8 cellular contexts compared by ENCODE assay signal in the genomic region with DNA sequence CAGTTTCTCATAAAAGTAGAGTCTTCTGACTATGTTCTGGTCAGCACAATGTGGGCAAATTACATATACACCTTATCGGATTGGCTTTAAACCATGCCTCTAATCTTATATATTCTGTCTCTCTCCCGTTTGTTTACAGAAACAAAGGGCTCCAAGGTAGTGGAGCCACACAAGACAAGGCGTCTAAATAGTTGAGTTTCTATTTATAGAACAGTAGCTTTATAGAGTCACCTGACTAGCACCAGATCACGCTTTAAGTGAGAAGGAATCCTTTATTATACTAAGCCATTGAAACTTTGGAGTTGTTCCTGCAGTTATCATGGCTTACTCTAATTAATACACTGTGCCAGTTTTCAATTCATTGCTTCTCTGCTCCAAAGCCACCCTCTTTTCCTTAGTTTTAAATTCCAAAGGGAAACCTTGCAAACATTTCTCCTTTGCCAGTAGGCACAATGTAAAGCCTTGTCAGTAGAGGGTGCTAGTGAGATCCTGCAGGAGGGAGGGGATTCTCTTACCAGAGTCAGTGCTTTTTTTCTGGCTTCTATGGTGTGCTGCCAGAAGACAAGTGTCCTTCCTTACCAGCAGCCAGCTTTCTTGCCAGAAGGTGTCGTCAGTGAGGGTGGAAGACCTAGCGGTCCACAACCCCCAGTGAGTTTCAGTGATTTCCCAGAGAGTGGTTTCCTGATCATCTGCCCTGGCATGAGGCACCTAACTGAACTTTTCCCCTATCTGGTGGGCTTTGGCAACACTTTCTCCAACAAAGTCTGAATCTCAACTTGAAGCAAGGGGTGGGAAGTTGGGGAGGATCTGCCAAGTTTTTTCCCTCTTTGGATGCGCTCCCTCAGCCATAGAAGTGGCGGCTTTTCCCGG.
A peak's percentile ranks its signal among the peaks of the same experiment; 100 is the strongest.
DNase-seq lines count a peak whose midpoint lies in the region; ATAC-seq and TF ChIP-seq lines count a peak whose summit lies in the region.

No MANE protein-coding gene starts in this region.

- no peak overlapping the region for H3K9ac ChIP-seq in OCI-LY1 (ENCODE audit: low read length)
- no peak overlapping the region for H3K9ac ChIP-seq in liver (ENCODE audit: low read depth in 1 of 2, low read length in 2 of 2)

- peak; percentile 76 to 78 for TF ChIP-seq RAD21 in liver (IDR thresholded peaks at IDR 0.05)

- H3K4me2 ChIP-seq in OCI-LY1 (ENCODE audit: low read length) = no peak overlapping the region

- no peaks in the 10 kb centered on the region for H3K79me2 ChIP-seq in OCI-LY1 (ENCODE audit: insufficient read depth, low read length)

- TF ChIP-seq CTCF in OCI-LY1 (IDR thresholded peaks at IDR 0.05; ENCODE audit: low read length) (peak; percentile 87), ascending aorta (IDR thresholded peaks at IDR 0.05) (peak in 2 of 3 experiments; percentile 7 to 19), liver (IDR thresholded peaks at IDR 0.05; ENCODE audit: low read depth, low read length, missing input control) (peak; percentile 63)

- peak; percentile 31 for DNase-seq in NCI-H2196 (lab: John Stamatoyannopoulos, UW; ENCODE audit: unreplicated experiment)
- DNase-seq in NCI-H2196 treated with DMSO at 0.1 percent for 48 hours (lab: John Stamatoyannopoulos, UW; ENCODE audit: unreplicated experiment) = no peak
- DNase-seq in ascending aorta (ENCODE audit: low spot score in 2 of 2) = no peak
- DNase-seq in posterior cingulate gyrus = no peak

- H3K9me2 ChIP-seq in OCI-LY1 (ENCODE audit: low read depth, low read length) = no peaks in the 10 kb centered on the region

- no peaks in the 10 kb centered on the region for H4K20me1 ChIP-seq in OCI-LY1 (ENCODE audit: insufficient read depth, low read length)

- H3K27ac ChIP-seq in OCI-LY1 (ENCODE audit: low read depth, low read length, poor library complexity, severe bottlenecking) (no peak overlapping the region), ascending aorta (no peak overlapping the region), liver (ENCODE audit: low read depth in 1 of 2, low read length in 2 of 2) (peak overlapping the region in 1 of 2 donors; percentile 45)

- intact Hi-C loops in ascending aorta (cut with DNase I) (no loop called here), posterior cingulate gyrus (cut with DNase I) (no loop called here)

- H3K27me3 ChIP-seq in OCI-LY1 (ENCODE audit: insufficient read depth, low read length) (no peaks in the 10 kb centered on the region), ascending aorta (no peaks in the 10 kb centered on the region), liver (ENCODE audit: control insufficient read depth in 4 of 4, insufficient read depth in 4 of 4, low read length in 3 of 4) (no peaks in the 10 kb centered on the region)

- H3K9me3 ChIP-seq in OCI-LY1 (ENCODE audit: low read length) (no peaks in the 10 kb centered on the region), ascending aorta (no peaks in the 10 kb centered on the region), liver (ENCODE audit: control insufficient read depth in 4 of 4, low read length in 3 of 4) (no peaks in the 10 kb centered on the region)

- no peaks in the 10 kb centered on the region for H3F3A ChIP-seq in OCI-LY1 (ENCODE audit: insufficient read depth, low read length)

- WGBS in liver = 65% methylated on average over 9 of the region's 9 CpGs

- peak; percentile 81 for ATAC-seq in GM19372 (IDR thresholded peaks at IDR 0.05; ENCODE audit: low read depth, unreplicated experiment)
- ATAC-seq in HG03280 (IDR thresholded peaks at IDR 0.05; ENCODE audit: unreplicated experiment) = peak; percentile 86

- H3K4me1 ChIP-seq in OCI-LY1 (ENCODE audit: insufficient read depth, low read length, severe bottlenecking) = no peaks in the 10 kb centered on the region
- H3K4me1 ChIP-seq in ascending aorta = no peaks in the 10 kb centered on the region
- peaks cover 5 to 15% (median 11%) of the 10 kb centered on the region in 4 donors for H3K4me1 ChIP-seq in liver (ENCODE audit: control insufficient read depth in 4 of 4, insufficient read depth in 4 of 4, low read length in 3 of 4)

- H3K4me3 ChIP-seq in OCI-LY1 (ENCODE audit: low read depth, low read length, poor library complexity, severe bottlenecking) = no peak overlapping the region
- no peak overlapping the region for H3K4me3 ChIP-seq in ascending aorta
- peak overlapping the region in 2 of 3 donors; percentile 4 to 12 for H3K4me3 ChIP-seq in liver (ENCODE audit: low read depth in 1 of 3, low read length in 3 of 3)

- H3K36me3 ChIP-seq in OCI-LY1 (ENCODE audit: insufficient read depth, low read length) (no peaks in the 10 kb centered on the region), ascending aorta (no peaks in the 10 kb centered on the region), liver (ENCODE audit: control insufficient read depth in 4 of 4, insufficient read depth in 3 of 4, low read depth in 1 of 4, low read length in 3 of 4) (no peaks in the 10 kb centered on the region)

- H2AFZ ChIP-seq in OCI-LY1 (ENCODE audit: low read length) = no peak overlapping the region

TF ChIP-seq in liver, 16 proteins besides CTCF, POLR2A, EP300 and RAD21:
- TF ChIP-seq, protein P1, sequence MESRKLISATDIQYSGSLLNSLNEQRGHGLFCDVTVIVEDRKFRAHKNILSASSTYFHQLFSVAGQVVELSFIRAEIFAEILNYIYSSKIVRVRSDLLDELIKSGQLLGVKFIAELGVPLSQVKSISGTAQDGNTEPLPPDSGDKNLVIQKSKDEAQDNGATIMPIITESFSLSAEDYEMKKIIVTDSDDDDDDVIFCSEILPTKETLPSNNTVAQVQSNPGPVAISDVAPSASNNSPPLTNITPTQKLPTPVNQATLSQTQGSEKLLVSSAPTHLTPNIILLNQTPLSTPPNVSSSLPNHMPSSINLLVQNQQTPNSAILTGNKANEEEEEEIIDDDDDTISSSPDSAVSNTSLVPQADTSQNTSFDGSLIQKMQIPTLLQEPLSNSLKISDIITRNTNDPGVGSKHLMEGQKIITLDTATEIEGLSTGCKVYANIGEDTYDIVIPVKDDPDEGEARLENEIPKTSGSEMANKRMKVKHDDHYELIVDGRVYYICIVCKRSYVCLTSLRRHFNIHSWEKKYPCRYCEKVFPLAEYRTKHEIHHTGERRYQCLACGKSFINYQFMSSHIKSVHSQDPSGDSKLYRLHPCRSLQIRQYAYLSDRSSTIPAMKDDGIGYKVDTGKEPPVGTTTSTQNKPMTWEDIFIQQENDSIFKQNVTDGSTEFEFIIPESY (IDR thresholded peaks at IDR 0.05) = no peak
- TF ChIP-seq HNF4A (conservative IDR thresholded peaks at IDR 0.05) = peak in 1 of 2 donors; percentile 21

Comparison
In these comparisons a context has a peak if more than half of its experiments do, and no peak if none do; other contexts are left out.
1. H3K4me3 ChIP-seq: peak in liver (2 of 3); none in OCI-LY1 (single experiment) and ascending aorta (0 of 2).
2. CTCF ChIP-seq: peak in every context shown above with its lines; median percentile 87 in OCI-LY1; 63 in liver; 13 in ascending aorta.